In the genomic region with DNA sequence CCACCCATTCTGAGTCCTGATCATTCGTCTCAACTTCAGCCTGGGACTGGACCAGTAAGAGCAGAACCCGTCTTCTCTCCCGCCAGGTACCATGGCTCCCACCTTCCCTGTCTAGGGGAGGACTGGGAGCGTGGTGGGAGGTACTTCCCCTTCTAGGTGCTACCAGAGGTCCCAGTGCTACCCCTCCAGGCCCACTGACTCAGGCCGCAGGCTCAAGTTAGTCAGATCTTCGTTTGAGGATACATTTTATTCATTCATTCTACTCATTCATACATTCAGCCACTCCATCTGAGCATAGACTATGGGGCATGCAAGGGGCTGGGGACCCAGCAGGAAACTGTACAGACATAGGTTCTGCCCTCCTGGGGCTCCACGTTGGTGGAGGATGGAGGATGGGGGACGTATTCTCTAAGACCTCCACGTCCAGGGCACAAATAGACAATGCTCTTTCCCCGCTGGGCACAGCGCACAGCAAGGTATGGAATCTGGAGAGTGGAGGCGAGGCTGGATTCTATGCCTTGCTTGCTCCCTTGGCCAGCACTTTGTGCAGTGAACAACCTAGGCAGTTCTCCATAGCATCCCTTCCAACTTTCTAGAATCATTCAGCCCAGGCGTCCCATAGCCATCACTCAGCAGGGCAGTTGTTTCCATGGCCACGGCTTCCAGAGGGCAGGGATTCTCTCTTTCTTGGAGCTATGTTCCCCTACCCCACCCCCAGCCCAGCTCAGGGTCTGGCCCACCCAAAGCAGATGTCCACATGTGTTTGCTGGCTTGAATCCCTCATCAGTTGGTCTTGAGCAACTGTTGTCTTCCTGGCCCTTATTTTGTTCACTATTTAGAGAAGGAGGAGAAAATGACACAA, we compare ENCODE assay signal across 8 cellular contexts. TPM values are rescaled to one million over a fixed set of nuclear protein-coding genes. Genes with fewer than 3 reads are reported as not detected.
DNase-seq lines count a peak whose midpoint lies in the region; ATAC-seq, FAIRE-seq and TF ChIP-seq lines count a peak whose summit lies in the region.
"Had no signal": no experiment of that assay in that cellular context is flagged by ENCODE, and none has a peak within 500 bp of the region (broad histone marks: within the 10 kb centered on the region; RNA-seq: fewer than 3 reads in every experiment).

No MANE protein-coding gene starts in this region.

- H3K27me3 Mint-ChIP-seq in activated T-helper 2 cell treated with anti-CD3 and anti-CD28 coated beads, Interferon-gamma antibody, Interleukin-2, Interleukin-4, amounts not matched to agents 10 μg/mL and 5 μg/mL and 100 μg/mL, durations not matched to agents 14 hours and 24 hours and 36 hours (ENCODE audit: low read depth): peaks cover 49% of the 10 kb centered on the region
- peaks cover 17 to 21% (median 17%) of the 10 kb centered on the region in 3 donors for H3K27me3 Mint-ChIP-seq in immature natural killer cell (ENCODE audit: low read depth in 3 of 3)
- peaks cover 61 to 73% of the 10 kb centered on the region in 2 donors for H3K27me3 Mint-ChIP-seq in stimulated activated naive B cell treated with anti-CD40 and anti-IgM and Interleukin-4, amounts not matched to agents 10 μg/mL and 1 μg/mL and 100 μg/mL, for 72 hours

- no peaks in the 10 kb centered on the region for H3K27me3 ChIP-seq in small intestine (ENCODE audit: control insufficient read depth in 2 of 2, insufficient read depth in 2 of 2, low read length in 2 of 2)

- no peak overlapping the region for H3K27ac Mint-ChIP-seq in activated T-helper 2 cell treated with anti-CD3 and anti-CD28 coated beads, Interferon-gamma antibody, Interleukin-2, Interleukin-4, amounts not matched to agents 10 μg/mL and 5 μg/mL and 100 μg/mL, durations not matched to agents 14 hours and 24 hours and 36 hours
- no peak overlapping the region for H3K27ac Mint-ChIP-seq in immature natural killer cell
- H3K27ac Mint-ChIP-seq in stimulated activated naive B cell treated with anti-CD40 and anti-IgM and Interleukin-4, amounts not matched to agents 10 μg/mL and 1 μg/mL and 100 μg/mL, for 72 hours: no peak overlapping the region

- H3K27ac ChIP-seq in small intestine (ENCODE audit: low read depth in 1 of 2, low read length in 1 of 2): peak overlapping the region in 1 of 2 donors; percentile 65

- TF ChIP-seq CTCF in GM20000 (IDR thresholded peaks at IDR 0.05; ENCODE audit: extremely low read depth, missing control alignments): no peak

- peak overlapping the region; percentile 73 for H3K4me3 Mint-ChIP-seq in activated T-helper 2 cell treated with anti-CD3 and anti-CD28 coated beads, Interferon-gamma antibody, Interleukin-2, Interleukin-4, amounts not matched to agents 10 μg/mL and 5 μg/mL and 100 μg/mL, durations not matched to agents 14 hours and 24 hours and 36 hours (ENCODE audit: low read depth)
- H3K4me3 Mint-ChIP-seq in immature natural killer cell: peak overlapping the region; percentile 42 to 73 (median 68)
- peak overlapping the region; percentile 82 to 86 for H3K4me3 Mint-ChIP-seq in stimulated activated naive B cell treated with anti-CD40 and anti-IgM and Interleukin-4, amounts not matched to agents 10 μg/mL and 1 μg/mL and 100 μg/mL, for 72 hours

- intact Hi-C loops in activated T-helper 2 cell treated with anti-CD3 and anti-CD28 coated beads, Interferon-gamma antibody, Interleukin-2, Interleukin-4, amounts not matched to agents 10 μg/mL and 5 μg/mL and 100 μg/mL, durations not matched to agents 14 hours and 24 hours and 36 hours (cut with micrococcal nuclease): no loop called here

- peak; percentile 25 for DNase-seq in GM20000 (ENCODE audit: low spot score)
- DNase-seq in activated T-helper 2 cell treated with anti-CD3 and anti-CD28 coated beads, Interferon-gamma antibody, Interleukin-2, Interleukin-4, amounts not matched to agents 10 μg/mL and 5 μg/mL and 100 μg/mL, durations not matched to agents 14 hours and 24 hours and 36 hours (ENCODE audit: low spot score): no peak
- DNase-seq in immature natural killer cell: no peak
- no peak for DNase-seq in stimulated activated naive B cell treated with anti-CD40 and anti-IgM and Interleukin-4, amounts not matched to agents 10 μg/mL and 1 μg/mL and 100 μg/mL, for 72 hours
- DNase-seq in NCI-H1694 treated with DMSO at 0.1 percent for 48 hours (lab: John Stamatoyannopoulos, UW): no peak
- DNase-seq in small intestine: no peak

- no peak for FAIRE-seq in small intestine (lab: Jason Lieb, UNC)
- FAIRE-seq: endothelial cell of umbilical vein had no signal

- no peak overlapping the region for H3K4me3 ChIP-seq in small intestine (ENCODE audit: low read depth in 1 of 2, low read length in 2 of 2)

- no peaks in the 10 kb centered on the region for H3K9me3 ChIP-seq in small intestine (ENCODE audit: control insufficient read depth, low read depth)

- 72 to 79% (median 76%) methylated on average over 14 of the region's 14 CpGs for WGBS in small intestine, 3 donors

- peaks cover 7% of the 10 kb centered on the region for H3K4me1 Mint-ChIP-seq in activated T-helper 2 cell treated with anti-CD3 and anti-CD28 coated beads, Interferon-gamma antibody, Interleukin-2, Interleukin-4, amounts not matched to agents 10 μg/mL and 5 μg/mL and 100 μg/mL, durations not matched to agents 14 hours and 24 hours and 36 hours (ENCODE audit: low read depth)
- peaks cover 8 to 9% of the 10 kb centered on the region in 2 donors for H3K4me1 Mint-ChIP-seq in immature natural killer cell
- H3K4me1 Mint-ChIP-seq in stimulated activated naive B cell treated with anti-CD40 and anti-IgM and Interleukin-4, amounts not matched to agents 10 μg/mL and 1 μg/mL and 100 μg/mL, for 72 hours: peaks cover 6 to 14% of the 10 kb centered on the region in 2 donors

- no peaks in the 10 kb centered on the region for H3K4me1 ChIP-seq in small intestine (ENCODE audit: control insufficient read depth in 2 of 2, insufficient read depth in 1 of 2, low read depth in 1 of 2, low read length in 1 of 2)

- H3K36me3 Mint-ChIP-seq in activated T-helper 2 cell treated with anti-CD3 and anti-CD28 coated beads, Interferon-gamma antibody, Interleukin-2, Interleukin-4, amounts not matched to agents 10 μg/mL and 5 μg/mL and 100 μg/mL, durations not matched to agents 14 hours and 24 hours and 36 hours (ENCODE audit: low read depth): no peaks in the 10 kb centered on the region
- no peaks in the 10 kb centered on the region for H3K36me3 Mint-ChIP-seq in immature natural killer cell
- peaks cover 0 to 6% of the 10 kb centered on the region in 2 donors for H3K36me3 Mint-ChIP-seq in stimulated activated naive B cell treated with anti-CD40 and anti-IgM and Interleukin-4, amounts not matched to agents 10 μg/mL and 1 μg/mL and 100 μg/mL, for 72 hours

- H3K36me3 ChIP-seq in small intestine (ENCODE audit: control insufficient read depth in 2 of 2, insufficient read depth in 2 of 2, low read length in 2 of 2): no peaks in the 10 kb centered on the region

- ATAC-seq in stimulated activated naive B cell treated with anti-CD40 and anti-IgM and Interleukin-4, amounts not matched to agents 10 μg/mL and 1 μg/mL and 100 μg/mL, for 72 hours (replicated peaks): no peak
- no peak for ATAC-seq in HG03432 (IDR thresholded peaks at IDR 0.05; ENCODE audit: unreplicated experiment)

- no peaks in the 10 kb centered on the region for H3K9me3 Mint-ChIP-seq in activated T-helper 2 cell treated with anti-CD3 and anti-CD28 coated beads, Interferon-gamma antibody, Interleukin-2, Interleukin-4, amounts not matched to agents 10 μg/mL and 5 μg/mL and 100 μg/mL, durations not matched to agents 14 hours and 24 hours and 36 hours
- no peaks in the 10 kb centered on the region for H3K9me3 Mint-ChIP-seq in immature natural killer cell
- H3K9me3 Mint-ChIP-seq in stimulated activated naive B cell treated with anti-CD40 and anti-IgM and Interleukin-4, amounts not matched to agents 10 μg/mL and 1 μg/mL and 100 μg/mL, for 72 hours: no peaks in the 10 kb centered on the region

RNA-seq across cellular contexts. Expression of gene RAB3IL1, which starts 1.1 kb away (rescaled TPM):
- total RNA-seq in activated T-helper 2 cell treated with anti-CD3 and anti-CD28 coated beads, Interferon-gamma antibody, Interleukin-2, Interleukin-4, amounts not matched to agents 10 μg/mL and 5 μg/mL and 100 μg/mL, durations not matched to agents 14 hours and 24 hours and 36 hours: 0.09 TPM in 1 of 2 replicates, not detected in the other
- polyA plus RNA-seq in immature natural killer cell (not detected), small intestine (1 to 10 TPM in 2 of 3 donors, under 1 TPM in 1; 0.45 to 9.5 (median 4.9) TPM)

RNA-seq across cellular contexts. Expression of gene FADS3, which starts 27.1 kb away (rescaled TPM):
- 22.1 and 24.1 TPM in 2 replicates for total RNA-seq in activated T-helper 2 cell treated with anti-CD3 and anti-CD28 coated beads, Interferon-gamma antibody, Interleukin-2, Interleukin-4, amounts not matched to agents 10 μg/mL and 5 μg/mL and 100 μg/mL, durations not matched to agents 14 hours and 24 hours and 36 hours
- polyA plus RNA-seq in immature natural killer cell (1 to 10 TPM; 3.2 to 6.2 (median 3.9) TPM), small intestine (10 to 100 TPM in 1 of 3 donors, 1 to 10 TPM in 2; 5.9 to 17.9 (median 6.0) TPM)

RNA-seq across cellular contexts. Expression of gene BEST1, which starts 31.7 kb away (rescaled TPM):
- 0.09 TPM in 1 of 2 replicates, not detected in the other for total RNA-seq in activated T-helper 2 cell treated with anti-CD3 and anti-CD28 coated beads, Interferon-gamma antibody, Interleukin-2, Interleukin-4, amounts not matched to agents 10 μg/mL and 5 μg/mL and 100 μg/mL, durations not matched to agents 14 hours and 24 hours and 36 hours
- polyA plus RNA-seq in immature natural killer cell (1 to 10 TPM in 2 of 3 donors, under 1 TPM in 1; 0.64 to 1.1 (median 1.0) TPM), small intestine (1 to 10 TPM; 2.7 to 4.7 (median 4.3) TPM)
- total RNA-seq: endothelial cell of umbilical vein had no signal

RNA-seq across cellular contexts. Expression of gene FTH1, which starts 49.0 kb away (rescaled TPM):
- 568 and 585 TPM in 2 replicates for total RNA-seq in activated T-helper 2 cell treated with anti-CD3 and anti-CD28 coated beads, Interferon-gamma antibody, Interleukin-2, Interleukin-4, amounts not matched to agents 10 μg/mL and 5 μg/mL and 100 μg/mL, durations not matched to agents 14 hours and 24 hours and 36 hours
- polyA plus RNA-seq in immature natural killer cell (1,000 to 10,000 TPM; 1,906 to 2,262 (median 2,182) TPM), small intestine (1,000 to 10,000 TPM; 3,413 to 10,000 (median 8,961) TPM)
